1 cellular context compared by ENCODE assay signal in the genomic region with DNA sequence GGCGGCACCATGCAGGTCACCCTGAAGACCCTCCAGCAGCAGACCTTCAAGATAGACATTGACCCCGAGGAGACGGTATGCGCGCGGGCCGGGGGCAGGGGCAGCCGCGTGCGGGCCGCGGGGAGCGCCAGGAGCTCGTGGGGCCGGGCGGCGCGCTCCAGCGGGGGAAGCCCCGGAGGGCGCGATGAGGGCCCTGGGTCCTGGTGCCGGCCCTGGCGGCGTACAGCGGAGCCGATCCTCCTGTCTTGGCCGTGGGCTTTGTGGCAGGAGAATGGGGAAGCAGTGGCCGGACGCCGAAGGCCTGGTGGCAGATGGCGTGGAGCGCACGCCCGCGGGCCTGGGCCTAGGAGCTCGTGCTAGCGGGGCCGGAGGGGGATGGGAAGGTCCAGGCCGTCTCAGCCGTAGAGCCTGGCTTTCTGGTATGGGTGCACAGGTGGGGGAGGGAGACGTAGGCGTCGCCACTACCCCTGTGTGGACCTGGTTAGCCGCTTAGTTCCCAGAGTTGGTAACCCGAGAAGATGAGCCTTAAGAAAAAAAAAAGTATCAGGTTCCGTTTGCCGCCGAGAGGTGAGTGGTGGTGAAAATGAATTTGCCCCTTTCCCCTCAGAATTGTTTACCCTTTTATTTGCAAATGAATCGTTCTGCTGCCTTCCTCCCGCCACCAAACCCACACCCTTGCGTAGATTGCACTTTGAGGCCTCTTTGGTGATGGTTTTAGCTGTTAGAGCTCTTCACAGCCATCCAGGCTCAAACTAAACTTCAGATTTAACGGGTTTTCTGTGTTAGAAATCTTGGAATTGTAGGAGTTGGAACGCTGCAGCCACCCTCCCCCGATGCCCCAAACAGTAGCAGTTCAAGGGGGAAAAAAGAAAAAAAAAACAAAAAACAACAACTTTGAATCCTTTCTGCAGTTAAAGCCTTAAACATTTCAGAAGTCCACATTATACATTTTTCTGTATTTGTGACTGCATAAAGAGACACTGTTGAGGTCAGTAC.
TF ChIP-seq lines count a peak whose summit lies in the region.

No MANE protein-coding gene starts in this region.

TF ChIP-seq in HCT116, 20 proteins besides CTCF, POLR2A, EP300 and RAD21 (continued from another document):
- TF ChIP-seq SIN3A (IDR thresholded peaks at IDR 0.05; ENCODE audit: low read depth), result no peak
- no peak for TF ChIP-seq TCF7L2 (IDR thresholded peaks at IDR 0.05; ENCODE audit: borderline replicate concordance, extremely low read depth, insufficient read depth, insufficient read length)
- TF ChIP-seq EZH2phosphoT487 (IDR thresholded peaks at IDR 0.05; ENCODE audit: borderline replicate concordance), result no peak
- TF ChIP-seq ELF1 (IDR thresholded peaks at IDR 0.05; ENCODE audit: borderline replicate concordance, low read depth), result no peak
- no peak for TF ChIP-seq FOSL1 (IDR thresholded peaks at IDR 0.05; ENCODE audit: low read depth)
